ENCODE assay signal across 15 cellular contexts in the genomic region with DNA sequence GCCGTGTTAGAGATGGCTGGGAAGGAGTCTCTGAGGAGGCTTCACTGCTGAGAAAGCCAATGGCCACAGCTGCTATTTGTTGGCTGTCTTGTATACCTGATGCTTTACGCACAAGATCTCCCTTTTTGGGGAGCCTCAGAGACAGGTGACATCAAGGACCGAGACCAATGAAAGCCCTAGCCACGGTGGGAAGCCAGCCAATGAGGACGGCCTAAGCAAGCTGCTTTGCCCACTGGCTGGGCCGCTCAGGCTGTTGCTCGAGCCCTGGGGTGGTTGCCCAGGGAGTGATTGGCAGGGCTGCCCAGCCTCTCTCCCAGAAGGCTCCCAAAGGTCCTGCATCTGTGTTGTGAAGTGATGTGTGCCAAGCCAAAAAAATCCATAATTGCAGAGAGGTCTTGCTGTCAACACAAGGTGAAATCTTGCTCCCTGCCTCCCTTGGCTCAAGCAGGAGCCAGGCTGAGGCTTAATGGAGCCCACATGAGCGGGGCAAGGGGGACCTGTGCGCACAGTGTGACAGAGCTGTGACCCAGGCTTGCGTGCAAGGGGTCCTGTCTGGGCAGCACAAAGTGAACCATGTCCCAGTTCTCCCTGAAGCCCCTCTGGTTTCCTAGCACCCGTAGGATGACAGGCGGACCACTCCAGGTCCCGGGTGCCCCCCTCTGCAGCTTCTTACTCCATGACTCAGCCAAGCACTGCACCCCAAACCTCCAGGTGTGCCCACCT. TPM values are rescaled to one million over a fixed set of nuclear protein-coding genes. Genes with fewer than 3 reads are reported as not detected.
DNase-seq lines count a peak whose midpoint lies in the region; ATAC-seq and TF ChIP-seq lines count a peak whose summit lies in the region.
"Had no signal": no experiment of that assay in that cellular context is flagged by ENCODE, and none has a peak within 500 bp of the region (broad histone marks: within the 10 kb centered on the region; RNA-seq: fewer than 3 reads in every experiment).

No MANE protein-coding gene starts in this region.

- H3K27me3 ChIP-seq in endodermal cell (ENCODE audit: control insufficient read depth, insufficient read depth, low read length, poor library complexity, severe bottlenecking) (no peaks in the 10 kb centered on the region), neuronal stem cell (ENCODE audit: control insufficient read depth in 3 of 3, insufficient read depth in 3 of 3, low read depth in 1 of 3, low read length in 3 of 3) (no peaks in the 10 kb centered on the region)
- H3K27me3 ChIP-seq: testis had no signal

- H3K9me3 Mint-ChIP-seq in endodermal cell = peaks cover 27% of the 10 kb centered on the region

- no peak for ATAC-seq in HG02885 (IDR thresholded peaks at IDR 0.05; ENCODE audit: poor library complexity, unreplicated experiment)
- no peak for ATAC-seq in HG02870 (IDR thresholded peaks at IDR 0.05; ENCODE audit: unreplicated experiment)
- ATAC-seq: activated CD8-positive, alpha-beta memory T cell treated with anti-CD3 and anti-CD28 coated beads, Interleukin-2, amount 10 ng/mL, durations not matched to agents 7 days and 5 days; K562; right cardiac atrium had no signal

- H2AFZ ChIP-seq in neuronal stem cell (ENCODE audit: low read length) = no peak overlapping the region

- H2BK5ac ChIP-seq in neuronal stem cell (ENCODE audit: low read length) = no peak overlapping the region

- WGBS in endodermal cell (ENCODE audit: insufficient coverage in 1 of 2, insufficient read length in 1 of 2), 2 experiments = 75 to 89% methylated on average over 7 to 13 of the region's 13 CpGs
- WGBS in neuronal stem cell (ENCODE audit: extremely low coverage in 2 of 2, insufficient read length in 2 of 2, insufficient replicate concordance in 1 of 2), 2 donors = no CpG with 5 or more reads among the region's 13 CpGs

- H3K27ac Mint-ChIP-seq in endodermal cell = no peak overlapping the region
- H3K27ac Mint-ChIP-seq: activated CD8-positive, alpha-beta memory T cell treated with anti-CD3 and anti-CD28 coated beads, Interleukin-2, amount 10 ng/mL, durations not matched to agents 7 days and 5 days had no signal

- no peak overlapping the region for H3K18ac ChIP-seq in neuronal stem cell (ENCODE audit: low read length)

- no peak overlapping the region for H2BK15ac ChIP-seq in neuronal stem cell (ENCODE audit: low read length)

- H3K23ac ChIP-seq in neuronal stem cell (ENCODE audit: low read depth, low read length, poor library complexity) = peak overlapping the region; percentile 87

- H3K4ac ChIP-seq in neuronal stem cell (ENCODE audit: low read length) = no peak overlapping the region

- no peak overlapping the region for H3K4me2 ChIP-seq in neuronal stem cell (ENCODE audit: insufficient read depth, low read length, poor library complexity, severe bottlenecking)

- DNase-seq in NCI-H1105 treated with DMSO at 0.1 percent for 48 hours (lab: John Stamatoyannopoulos, UW) (peak; percentile 16), NCI-H1105 (lab: John Stamatoyannopoulos, UW) (no peak), NCI-H446 (lab: John Stamatoyannopoulos, UW) (peak; percentile 10 to 79), endodermal cell (peak; percentile 85), neuronal stem cell (ENCODE audit: low spot score) (no peak), UCSD-AML1 (lab: John Stamatoyannopoulos, UW; ENCODE audit: unreplicated experiment) (no peak)
- DNase-seq: activated CD8-positive, alpha-beta memory T cell treated with anti-CD3 and anti-CD28 coated beads, Interleukin-2, amount 10 ng/mL, durations not matched to agents 7 days and 5 days; HCEC 1CT; testis had no signal

- H4K8ac ChIP-seq in neuronal stem cell (ENCODE audit: low read depth, low read length) = no peak overlapping the region

- no peak overlapping the region for H3K4me3 Mint-ChIP-seq in endodermal cell
- H3K4me3 Mint-ChIP-seq: activated CD8-positive, alpha-beta memory T cell treated with anti-CD3 and anti-CD28 coated beads, Interleukin-2, amount 10 ng/mL, durations not matched to agents 7 days and 5 days had no signal

- no peaks in the 10 kb centered on the region for H3K79me1 ChIP-seq in neuronal stem cell (ENCODE audit: low read depth, low read length)

- no peak overlapping the region for H2BK120ac ChIP-seq in neuronal stem cell (ENCODE audit: low read depth, low read length)

- no peaks in the 10 kb centered on the region for H3K9me3 ChIP-seq in endodermal cell (ENCODE audit: control insufficient read depth, low read length)
- no peaks in the 10 kb centered on the region for H3K9me3 ChIP-seq in neuronal stem cell (replicated peaks in 1 of 2; ENCODE audit: control insufficient read depth in 2 of 2, insufficient read depth in 1 of 2, low read depth in 1 of 2, low read length in 2 of 2)
- H3K9me3 ChIP-seq: testis had no signal

- H3K4me1 ChIP-seq in endodermal cell (ENCODE audit: control insufficient read depth, insufficient read depth, low read length) = no peaks in the 10 kb centered on the region
- H3K4me1 ChIP-seq in neuronal stem cell (ENCODE audit: control insufficient read depth in 2 of 2, insufficient read depth in 1 of 2, low read depth in 1 of 2, low read length in 2 of 2) = peaks cover 8% of the 10 kb centered on the region in 2 donors

- H2BK12ac ChIP-seq in neuronal stem cell (ENCODE audit: low read length) = no peak overlapping the region

- no peak overlapping the region for H2AK5ac ChIP-seq in neuronal stem cell (ENCODE audit: low read depth, low read length)

- H3K14ac ChIP-seq in neuronal stem cell (ENCODE audit: low read length) = no peak overlapping the region

- H3K36me3 Mint-ChIP-seq in endodermal cell (ENCODE audit: low read depth) = peaks cover 16% of the 10 kb centered on the region

- H3K36me3 ChIP-seq in endodermal cell (ENCODE audit: control insufficient read depth, insufficient read depth, low read length) (peaks cover 16% of the 10 kb centered on the region), neuronal stem cell (replicated peaks in 1 of 2; ENCODE audit: control insufficient read depth in 2 of 2, insufficient read depth in 2 of 2, low read length in 2 of 2) (peaks cover 5 to 28% of the 10 kb centered on the region in 2 donors)

- no peak for TF ChIP-seq CTCF in endodermal cell (conservative IDR thresholded peaks at IDR 0.05)

- no peaks in the 10 kb centered on the region for H3K27me3 Mint-ChIP-seq in endodermal cell (ENCODE audit: insufficient read depth)
- H3K27me3 Mint-ChIP-seq: activated CD8-positive, alpha-beta memory T cell treated with anti-CD3 and anti-CD28 coated beads, Interleukin-2, amount 10 ng/mL, durations not matched to agents 7 days and 5 days had no signal

- H3K27ac ChIP-seq in endodermal cell (ENCODE audit: low read depth, low read length) (no peak overlapping the region), neuronal stem cell (replicated peaks; ENCODE audit: low read length) (no peak overlapping the region)
- H3K27ac ChIP-seq: 22Rv1, testis had no signal

- no peak overlapping the region for H4K91ac ChIP-seq in neuronal stem cell (ENCODE audit: low read depth, low read length, poor library complexity)

- peaks cover 1% of the 10 kb centered on the region for H3K4me1 Mint-ChIP-seq in endodermal cell

- no peak overlapping the region for H3K9ac ChIP-seq in endodermal cell (ENCODE audit: extremely low read depth, low read length, poor library complexity, severe bottlenecking)
- H3K9ac ChIP-seq in neuronal stem cell (ENCODE audit: low read depth, low read length, poor library complexity) = no peak overlapping the region

- H3K4me3 ChIP-seq in endodermal cell (ENCODE audit: low read length) (no peak overlapping the region), neuronal stem cell (ENCODE audit: low read length in 2 of 2) (no peak overlapping the region)
- H3K4me3 ChIP-seq: K562, testis had no signal

RNA-seq across cellular contexts. Expression of a gene that starts 4.3 kb away (rescaled TPM):
- total RNA-seq in endodermal cell = 10 to 100 TPM; 32.2 to 38.8 TPM
- polyA plus RNA-seq in endodermal cell (2013, experiment 1 of 2) = 46.0 TPM
- polyA plus RNA-seq in endodermal cell (2013, experiment 2 of 2) = 41.6 TPM
- polyA plus RNA-seq in neuronal stem cell (2013, experiment 1 of 2) = 33.2 TPM
- 34.0 TPM for polyA plus RNA-seq in neuronal stem cell (2013, experiment 2 of 2)

RNA-seq across cellular contexts. Expression of a gene that starts 11.0 kb away (rescaled TPM):
- 100 to 1,000 TPM; 127 to 132 TPM for total RNA-seq in endodermal cell
- 91.6 TPM for polyA plus RNA-seq in endodermal cell (2013, experiment 1 of 2)
- 82.7 TPM for polyA plus RNA-seq in endodermal cell (2013, experiment 2 of 2)
- polyA plus RNA-seq in neuronal stem cell (2013, experiment 1 of 2) = 62.1 TPM
- polyA plus RNA-seq in neuronal stem cell (2013, experiment 2 of 2) = 63.4 TPM

RNA-seq across cellular contexts. Expression of a gene that starts 18.6 kb away (rescaled TPM):
- total RNA-seq in endodermal cell = not detected
- not detected for polyA plus RNA-seq in endodermal cell (2013, experiment 1 of 2)
- not detected for polyA plus RNA-seq in endodermal cell (2013, experiment 2 of 2)
- not detected for polyA plus RNA-seq in neuronal stem cell (2013, experiment 1 of 2)
- not detected for polyA plus RNA-seq in neuronal stem cell (2013, experiment 2 of 2)
- total RNA-seq: activated CD8-positive, alpha-beta memory T cell treated with anti-CD3 and anti-CD28 coated beads, Interleukin-2, amount 10 ng/mL, durations not matched to agents 7 days and 5 days; K562; mononuclear cell; right cardiac atrium had no signal
- polyA plus RNA-seq: K562, right cardiac atrium had no signal

RNA-seq across cellular contexts. Expression of a gene that starts 47.1 kb away (rescaled TPM):
- total RNA-seq in endodermal cell = 1 to 10 TPM; 1.3 to 5.9 TPM
- polyA plus RNA-seq in endodermal cell (2013, experiment 1 of 2) = 2.7 TPM
- 1.6 TPM for polyA plus RNA-seq in endodermal cell (2013, experiment 2 of 2)
- polyA plus RNA-seq in neuronal stem cell (2013, experiment 1 of 2) = 0.43 TPM
- polyA plus RNA-seq in neuronal stem cell (2013, experiment 2 of 2) = 0.42 TPM
- total RNA-seq: activated CD8-positive, alpha-beta memory T cell treated with anti-CD3 and anti-CD28 coated beads, Interleukin-2, amount 10 ng/mL, durations not matched to agents 7 days and 5 days; mononuclear cell had no signal

Comparison
In these comparisons a context has a peak if more than half of its experiments do, and no peak if none do; other contexts are left out.
1. DNase-seq: peak in NCI-H1105 treated with DMSO at 0.1 percent for 48 hours (single experiment), NCI-H446 (2 of 2) and endodermal cell (single experiment); none in NCI-H1105 (single experiment), neuronal stem cell (single experiment) and UCSD-AML1 (single experiment).